ENCODE assay signal across 8 cellular contexts in the genomic region with DNA sequence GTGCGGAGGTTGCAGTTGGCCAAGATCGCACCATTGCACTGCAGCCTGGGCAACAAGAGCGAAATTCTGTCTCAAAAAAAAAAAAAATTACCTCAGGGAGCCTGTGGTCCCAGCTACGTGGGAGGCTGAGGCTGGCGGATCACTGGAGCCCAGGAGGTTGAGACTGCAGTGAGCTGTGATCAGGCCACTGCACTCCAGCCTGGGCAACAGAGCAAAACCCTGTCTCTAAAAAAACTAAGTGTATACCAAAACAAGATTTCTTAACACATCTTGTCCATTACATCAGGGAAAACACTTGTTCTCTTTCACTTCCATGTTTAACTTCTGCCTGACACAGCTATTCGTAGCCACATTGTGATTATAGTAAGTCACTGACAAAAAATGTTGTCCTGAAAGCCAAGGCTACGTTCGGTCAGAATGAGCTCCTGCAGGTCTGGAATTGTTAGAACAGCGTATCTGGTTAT. TPM values are rescaled to one million over a fixed set of nuclear protein-coding genes. Genes with fewer than 3 reads are reported as not detected.
A peak's percentile ranks its signal among the peaks of the same experiment; 100 is the strongest.
DNase-seq lines count a peak whose midpoint lies in the region; ATAC-seq and TF ChIP-seq lines count a peak whose summit lies in the region.

No MANE protein-coding gene starts in this region.

- intact Hi-C loops in dendritic cell treated with granulocyte-macrophage colony-stimulating factor and Interleukin-4, amounts not matched to agents 40 ng/mL and 50 ng/mL, for 4 days (cut with micrococcal nuclease): no loop called here
- intact Hi-C loops in ovary (cut with DNase I): no loop called here

- peaks cover 63% of the 10 kb centered on the region for H3K4me1 Mint-ChIP-seq in dendritic cell treated with granulocyte-macrophage colony-stimulating factor and Interleukin-4, amounts not matched to agents 40 ng/mL and 50 ng/mL, for 4 days (ENCODE audit: low read depth)

- no peak for TF ChIP-seq CTCF in ovary (IDR thresholded peaks at IDR 0.05)

- H3K27ac ChIP-seq in ovary: peak overlapping the region in 1 of 2 donors; percentile 37

- no peak for TF ChIP-seq POLR2A in ovary (IDR thresholded peaks at IDR 0.05)

- no peaks in the 10 kb centered on the region for H3K36me3 ChIP-seq in ovary

- H3K4me3 Mint-ChIP-seq in dendritic cell treated with granulocyte-macrophage colony-stimulating factor and Interleukin-4, amounts not matched to agents 40 ng/mL and 50 ng/mL, for 4 days: peak overlapping the region; percentile 76

- 41 to 52% (median 49%) methylated on average over 9 of the region's 9 CpGs for WGBS in ovary, 3 donors

- DNase-seq in EH (ENCODE audit: low read depth): peak; percentile 88
- peak; percentile 93 for DNase-seq in MV-4-11 (lab: John Stamatoyannopoulos, UW)
- DNase-seq in ovary: peak in 1 of 5 donors; percentile 23
- DNase-seq in NCI-H146 (lab: John Stamatoyannopoulos, UW): no peak

- no peaks in the 10 kb centered on the region for H3K9me3 ChIP-seq in ovary

- peaks cover 45% of the 10 kb centered on the region for H3K36me3 Mint-ChIP-seq in dendritic cell treated with granulocyte-macrophage colony-stimulating factor and Interleukin-4, amounts not matched to agents 40 ng/mL and 50 ng/mL, for 4 days (ENCODE audit: low read depth)

- H3K27me3 Mint-ChIP-seq in dendritic cell treated with granulocyte-macrophage colony-stimulating factor and Interleukin-4, amounts not matched to agents 40 ng/mL and 50 ng/mL, for 4 days: no peaks in the 10 kb centered on the region

- no peaks in the 10 kb centered on the region for H3K27me3 ChIP-seq in ovary

- H3K4me1 ChIP-seq in ovary (ENCODE audit: insufficient read depth): peaks cover 14% of the 10 kb centered on the region

- no peak for ATAC-seq in HG03354 (IDR thresholded peaks at IDR 0.05; ENCODE audit: poor library complexity, severe bottlenecking, unreplicated experiment)
- no peak for ATAC-seq in GM18520 (IDR thresholded peaks at IDR 0.05; ENCODE audit: unreplicated experiment)
- no peak for ATAC-seq in HG03571 (IDR thresholded peaks at IDR 0.05; ENCODE audit: unreplicated experiment)

- no peaks in the 10 kb centered on the region for H3K9me3 Mint-ChIP-seq in dendritic cell treated with granulocyte-macrophage colony-stimulating factor and Interleukin-4, amounts not matched to agents 40 ng/mL and 50 ng/mL, for 4 days

- peak overlapping the region; percentile 100 for H3K4me3 ChIP-seq in ovary

- no peak for TF ChIP-seq EP300 in ovary (IDR thresholded peaks at IDR 0.05)

- peak overlapping the region; percentile 98 for H3K27ac Mint-ChIP-seq in dendritic cell treated with granulocyte-macrophage colony-stimulating factor and Interleukin-4, amounts not matched to agents 40 ng/mL and 50 ng/mL, for 4 days

RNA-seq across cellular contexts. Expression of a gene that starts 1.4 kb away (rescaled TPM):
- 10 to 100 TPM; 15.4 to 38.0 (median 30.5) TPM for total RNA-seq in ovary
- 10 to 100 TPM; 28.9 to 37.6 TPM for polyA plus RNA-seq in ovary

RNA-seq across cellular contexts. Expression of a gene that starts 2.0 kb away (rescaled TPM):
- 10 to 100 TPM; 15.5 to 43.4 (median 34.1) TPM for total RNA-seq in ovary
- 10 to 100 TPM; 10.2 to 23.9 TPM for polyA plus RNA-seq in ovary

RNA-seq across cellular contexts. Expression of a gene that starts 9.0 kb away (rescaled TPM):
- 10 to 100 TPM; 20.6 to 57.9 (median 34.2) TPM for total RNA-seq in ovary
- 10 to 100 TPM in 1 of 2 donors, 1 to 10 TPM in 1; 5.9 to 17.4 TPM for polyA plus RNA-seq in ovary

RNA-seq across cellular contexts. Expression of a gene that starts 50.2 kb away (rescaled TPM):
- total RNA-seq in ovary: 100 to 1,000 TPM in 6 of 7 donors, 10 to 100 TPM in 1; 75.0 to 134 (median 117) TPM
- 100 to 1,000 TPM in 1 of 2 donors, 10 to 100 TPM in 1; 76.8 to 103 TPM for polyA plus RNA-seq in ovary

RNA-seq across cellular contexts. Expression of a gene that starts 60.0 kb away (rescaled TPM):
- total RNA-seq in ovary: 1 to 10 TPM in 5 of 7 donors, under 1 TPM in 2; 0.57 to 3.3 (median 1.7) TPM
- under 1 TPM in 1 of 2 donors, not detected in 1; 0.63 TPM for polyA plus RNA-seq in ovary
